Comparison of ENCODE assay signal across 9 cellular contexts in genomic region chr16:23836404-23837291, GRCh38. TPM values are rescaled to one million over a fixed set of nuclear protein-coding genes. Genes with fewer than 3 reads are reported as not detected.
DNase-seq lines count a peak whose midpoint lies in the region; ATAC-seq and TF ChIP-seq lines count a peak whose summit lies in the region.
"Had no signal": no experiment of that assay in that cellular context is flagged by ENCODE, and none has a peak within 500 bp of the region (broad histone marks: within the 10 kb centered on the region; RNA-seq: fewer than 3 reads in every experiment).

No MANE protein-coding gene starts in this region.

- H3K9me3 ChIP-seq in esophagus (ENCODE audit: control insufficient read depth in 2 of 2, insufficient read depth in 1 of 2, low read depth in 1 of 2, low read length in 1 of 2) (no peaks in the 10 kb centered on the region), ovary (no peaks in the 10 kb centered on the region)

- peak overlapping the region; percentile 42 to 53 for H3K4me3 ChIP-seq in esophagus (ENCODE audit: low read depth in 1 of 2, low read length in 2 of 2)
- peak overlapping the region; percentile 32 for H3K4me3 ChIP-seq in ovary

- 1 to 2% methylated on average over 48 to 62 of the region's 62 CpGs for WGBS in esophagus, 2 donors
- WGBS in ovary, 3 donors = 2% methylated on average over 51 to 62 of the region's 62 CpGs

- ATAC-seq in GM18873 (IDR thresholded peaks at IDR 0.05; ENCODE audit: low FRiP score, unreplicated experiment) = peak; percentile 22
- ATAC-seq in HG03354 (IDR thresholded peaks at IDR 0.05; ENCODE audit: poor library complexity, severe bottlenecking, unreplicated experiment) = peak; percentile 30

- H3K4me1 ChIP-seq in esophagus (ENCODE audit: control insufficient read depth in 2 of 2, insufficient read depth in 2 of 2, low read length in 1 of 2) (no peaks in the 10 kb centered on the region), ovary (ENCODE audit: insufficient read depth) (no peaks in the 10 kb centered on the region)

- TF ChIP-seq EP300 in ovary (IDR thresholded peaks at IDR 0.05) = no peak

- no peak for TF ChIP-seq CTCF in ovary (IDR thresholded peaks at IDR 0.05)

- H3K27me3 ChIP-seq in esophagus (ENCODE audit: control insufficient read depth in 1 of 2, insufficient read depth in 2 of 2, low read length in 2 of 2) = peaks cover 6 to 7% of the 10 kb centered on the region in 2 donors
- no peaks in the 10 kb centered on the region for H3K27me3 ChIP-seq in ovary

- intact Hi-C loops in ovary (cut with DNase I) = no loop called here

- TF ChIP-seq POLR2A in ovary (IDR thresholded peaks at IDR 0.05) = no peak

- H3K36me3 ChIP-seq in esophagus (ENCODE audit: control insufficient read depth in 2 of 2, insufficient read depth in 2 of 2, low read length in 1 of 2) = no peaks in the 10 kb centered on the region
- no peaks in the 10 kb centered on the region for H3K36me3 ChIP-seq in ovary

- peak; percentile 53 for DNase-seq in activated CD4-positive, alpha-beta T cell treated with anti-CD3 and anti-CD28 coated beads for 4 hours
- DNase-seq in ovary = no peak
- DNase-seq in epidermal melanocyte (ENCODE audit: insufficient read length, low spot score) = no peak
- no peak for DNase-seq in HK-2 (ENCODE audit: unreplicated experiment)
- DNase-seq in HT-29 (ENCODE audit: low spot score) = no peak

- H3K27ac ChIP-seq in esophagus (ENCODE audit: low read depth in 2 of 2, low read length in 1 of 2) (no peak overlapping the region), ovary (no peak overlapping the region)

RNA-seq across cellular contexts. Expression of gene PRKCB, which starts 0.9 kb away (rescaled TPM):
- under 1 TPM; 0.39 to 0.45 TPM for polyA plus RNA-seq in esophagus
- total RNA-seq in ovary = 1 to 10 TPM in 5 of 7 donors, under 1 TPM in 2; 0.48 to 5.0 (median 1.2) TPM
- polyA plus RNA-seq in ovary = 1 to 10 TPM in 1 of 2 donors, under 1 TPM in 1; 0.38 to 3.3 TPM
- not detected in 2 replicates for total RNA-seq in HT-29 (2014; rRNA removed; shearing (Covaris generic))
- total RNA-seq: renal cortical epithelial cell had no signal

Comparison
In these comparisons a context has a peak if more than half of its experiments do, and no peak if none do; other contexts are left out.
1. DNase-seq: peak in activated CD4-positive, alpha-beta T cell treated with anti-CD3 and anti-CD28 coated beads for 4 hours (2 of 2); none in ovary (0 of 5), epidermal melanocyte (single experiment), HK-2 (single experiment) and HT-29 (single experiment).